ENCODE assay signal across 8 cellular contexts in the genomic region with DNA sequence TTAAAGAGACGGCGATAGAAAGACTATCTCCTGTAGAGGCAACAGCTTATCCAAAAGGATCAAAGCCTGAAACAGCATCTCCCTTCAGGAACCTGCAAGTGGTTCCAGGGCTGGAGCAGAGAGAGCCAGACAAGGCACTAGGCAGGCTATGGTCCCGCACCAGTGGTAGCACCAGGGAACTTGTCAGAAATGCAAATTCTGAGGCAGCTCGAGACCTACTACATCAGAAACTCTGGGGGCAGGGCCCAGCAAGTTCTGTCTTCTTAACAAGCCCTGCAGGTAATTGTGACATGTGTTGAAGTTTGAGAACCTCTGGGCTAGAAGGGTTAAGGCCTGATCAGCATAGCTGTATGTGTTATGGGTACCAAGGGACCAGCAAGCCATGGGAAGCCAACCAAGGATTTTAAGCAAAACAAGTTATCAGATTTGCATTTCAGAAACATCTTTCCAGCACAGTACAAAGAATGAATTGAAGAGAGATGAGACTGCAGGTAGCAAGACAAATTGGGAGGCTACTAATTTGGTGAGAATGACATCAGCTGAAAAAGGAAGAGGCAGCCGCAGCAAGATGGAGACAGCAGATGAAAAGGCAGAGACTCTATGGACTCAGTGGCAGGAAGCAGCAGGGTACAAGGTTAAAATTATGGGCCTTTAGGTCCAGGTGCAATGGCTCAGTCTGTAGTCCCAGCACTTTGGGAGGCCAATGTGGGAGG.
DNase-seq lines count a peak whose midpoint lies in the region; ATAC-seq and TF ChIP-seq lines count a peak whose summit lies in the region.

No MANE protein-coding gene starts in this region.

- no peaks in the 10 kb centered on the region for H3K79me2 ChIP-seq in PC-9 (ENCODE audit: low read depth)

- no peaks in the 10 kb centered on the region for H3K9me2 ChIP-seq in PC-9 (ENCODE audit: insufficient read depth)

- H3K36me3 ChIP-seq in PC-9 (ENCODE audit: low read depth), result no peaks in the 10 kb centered on the region

- intact Hi-C loops in natural killer cell (cut with micrococcal nuclease), result no loop called here
- intact Hi-C loops in PC-9 (cut with micrococcal nuclease; ENCODE audit: unreplicated experiment), result no loop called here
- intact Hi-C loops in cardiac septum (cut with DNase I), result no loop called here

- H3F3A ChIP-seq in PC-9 (ENCODE audit: insufficient read depth, low read depth), result no peaks in the 10 kb centered on the region

- H3K4me2 ChIP-seq in PC-9, result no peak overlapping the region

- TF ChIP-seq CTCF in natural killer cell (IDR thresholded peaks at IDR 0.05), result no peak
- no peak for TF ChIP-seq CTCF in PC-9 (conservative IDR thresholded peaks at IDR 0.05)

- H3K27ac Mint-ChIP-seq in natural killer cell treated with Interleukin-12 subunit alpha and Interleukin-12 subunit beta and Interleukin-15 and Interleukin-18, amount 100 ng/mL, for 72 hours, result peak overlapping the region; percentile 3 to 9
- peak overlapping the region in 1 of 2 donors; percentile 19 for H3K27ac Mint-ChIP-seq in natural killer cell
- H3K27ac Mint-ChIP-seq in T-helper 2 cell treated with Interferon-gamma antibody and Interleukin-4, amounts not matched to agents 5 μg/mL and 100 μg/mL, for 36 hours, result peak overlapping the region; percentile 32

- peaks cover 43 to 67% of the 10 kb centered on the region in 2 donors for H3K4me1 Mint-ChIP-seq in natural killer cell treated with Interleukin-12 subunit alpha and Interleukin-12 subunit beta and Interleukin-15 and Interleukin-18, amount 100 ng/mL, for 72 hours (ENCODE audit: low read depth in 2 of 2)
- H3K4me1 Mint-ChIP-seq in natural killer cell, result peaks cover 45 to 58% of the 10 kb centered on the region in 2 donors
- peaks cover 53% of the 10 kb centered on the region for H3K4me1 Mint-ChIP-seq in T-helper 2 cell treated with Interferon-gamma antibody and Interleukin-4, amounts not matched to agents 5 μg/mL and 100 μg/mL, for 36 hours (ENCODE audit: low read depth)

- no peaks in the 10 kb centered on the region for H4K20me1 ChIP-seq in PC-9 (ENCODE audit: insufficient read depth)

- no peaks in the 10 kb centered on the region for H3K27me3 Mint-ChIP-seq in natural killer cell treated with Interleukin-12 subunit alpha and Interleukin-12 subunit beta and Interleukin-15 and Interleukin-18, amount 100 ng/mL, for 72 hours
- no peaks in the 10 kb centered on the region for H3K27me3 Mint-ChIP-seq in natural killer cell (ENCODE audit: low read depth in 2 of 2)
- H3K27me3 Mint-ChIP-seq in T-helper 2 cell treated with Interferon-gamma antibody and Interleukin-4, amounts not matched to agents 5 μg/mL and 100 μg/mL, for 36 hours (ENCODE audit: low read depth), result no peaks in the 10 kb centered on the region

- POLR2A ChIA-PET in PC-9 (lab: Charles Lee; ENCODE audit: unreplicated experiment), result no interaction called here

- no peaks in the 10 kb centered on the region for H3K27me3 ChIP-seq in PC-9 (ENCODE audit: insufficient read depth, low read depth)

- ATAC-seq in natural killer cell treated with Interleukin-12 subunit alpha and Interleukin-12 subunit beta and Interleukin-15 and Interleukin-18, amount 100 ng/mL, for 72 hours, result peak in 1 of 2 donors; percentile 34
- ATAC-seq in natural killer cell (no peak), HG02970 (IDR thresholded peaks at IDR 0.05; ENCODE audit: low FRiP score, unreplicated experiment) (peak; percentile 85)

- H3K9me3 Mint-ChIP-seq in natural killer cell treated with Interleukin-12 subunit alpha and Interleukin-12 subunit beta and Interleukin-15 and Interleukin-18, amount 100 ng/mL, for 72 hours, result no peaks in the 10 kb centered on the region
- no peaks in the 10 kb centered on the region for H3K9me3 Mint-ChIP-seq in natural killer cell
- no peaks in the 10 kb centered on the region for H3K9me3 Mint-ChIP-seq in T-helper 2 cell treated with Interferon-gamma antibody and Interleukin-4, amounts not matched to agents 5 μg/mL and 100 μg/mL, for 36 hours

- no peak for DNase-seq in natural killer cell treated with Interleukin-12 subunit alpha and Interleukin-12 subunit beta and Interleukin-15 and Interleukin-18, amount 100 ng/mL, for 72 hours (ENCODE audit: low spot score)
- DNase-seq in natural killer cell, result no peak
- no peak for DNase-seq in T-helper 2 cell treated with Interferon-gamma antibody and Interleukin-4, amounts not matched to agents 5 μg/mL and 100 μg/mL, for 36 hours (ENCODE audit: low spot score)
- no peak for DNase-seq in Ammon's horn (ENCODE audit: low spot score)
- DNase-seq in PC-9, result no peak
- no peak for DNase-seq in SHP77 treated with DMSO at 0.1 percent for 48 hours (lab: John Stamatoyannopoulos, UW)
- no peak for DNase-seq in cardiac septum (ENCODE audit: low spot score)

- H3K9me3 ChIP-seq in PC-9 (ENCODE audit: insufficient read depth, low read depth), result no peaks in the 10 kb centered on the region; the same call in 1 of the 2 replicates

- no peak overlapping the region for H3K27ac ChIP-seq in PC-9

- no peaks in the 10 kb centered on the region for H3K36me3 Mint-ChIP-seq in natural killer cell treated with Interleukin-12 subunit alpha and Interleukin-12 subunit beta and Interleukin-15 and Interleukin-18, amount 100 ng/mL, for 72 hours
- H3K36me3 Mint-ChIP-seq in natural killer cell, result no peaks in the 10 kb centered on the region
- peaks cover 12% of the 10 kb centered on the region for H3K36me3 Mint-ChIP-seq in T-helper 2 cell treated with Interferon-gamma antibody and Interleukin-4, amounts not matched to agents 5 μg/mL and 100 μg/mL, for 36 hours (ENCODE audit: low read depth)

- BruUV-seq in PC-9 (replicated peaks; lab: Mats Ljungman, UMichigan), result no TSS peak

- H3K4me1 ChIP-seq in PC-9 (replicated peaks; ENCODE audit: insufficient read depth), result peaks cover 14% of the 10 kb centered on the region

- H2AFZ ChIP-seq in PC-9, result no peak overlapping the region

- peak overlapping the region; percentile 2 for H3K4me3 Mint-ChIP-seq in natural killer cell treated with Interleukin-12 subunit alpha and Interleukin-12 subunit beta and Interleukin-15 and Interleukin-18, amount 100 ng/mL, for 72 hours
- no peak overlapping the region for H3K4me3 Mint-ChIP-seq in natural killer cell
- H3K4me3 Mint-ChIP-seq in T-helper 2 cell treated with Interferon-gamma antibody and Interleukin-4, amounts not matched to agents 5 μg/mL and 100 μg/mL, for 36 hours, result peak overlapping the region; percentile 8

- CTCF ChIA-PET in PC-9 (lab: Charles Lee), result no interaction called here

- no peak overlapping the region for H3K4me3 ChIP-seq in PC-9
